ENCODE assay signal across 1 cellular context in genomic region chr9:26062172-26062571, GRCh38.
TF ChIP-seq lines count a peak whose summit lies in the region.

No MANE protein-coding gene starts in this region.

TF ChIP-seq in SK-N-SH, 30 proteins besides CTCF, POLR2A, EP300 and RAD21 (continued from another document):
- no peak for TF ChIP-seq ZBTB33 (IDR thresholded peaks at IDR 0.05; ENCODE audit: borderline replicate concordance, low read depth)
- no peak for TF ChIP-seq FOSL2 (IDR thresholded peaks at IDR 0.05; ENCODE audit: borderline replicate concordance, low read depth)
- no peak for TF ChIP-seq EZH2phosphoT487 (IDR thresholded peaks at IDR 0.05; ENCODE audit: borderline replicate concordance, low read depth)
- TF ChIP-seq MAX (IDR thresholded peaks at IDR 0.05; ENCODE audit: low read depth): no peak
- TF ChIP-seq USF2 (IDR thresholded peaks at IDR 0.05; ENCODE audit: borderline replicate concordance, low read depth, low read length): no peak
TF ChIP-seq in SK-N-SH: peak in this region for 0.
